In genomic region chr20:25356294-25356933, GRCh38 we compare ENCODE assay signal across 13 cellular contexts. TPM values are rescaled to one million over a fixed set of nuclear protein-coding genes. Genes with fewer than 3 reads are reported as not detected.
DNase-seq lines count a peak whose midpoint lies in the region; ATAC-seq and TF ChIP-seq lines count a peak whose summit lies in the region.
"Had no signal": no experiment of that assay in that cellular context is flagged by ENCODE, and none has a peak within 500 bp of the region (broad histone marks: within the 10 kb centered on the region; RNA-seq: fewer than 3 reads in every experiment).

No MANE protein-coding gene starts in this region.

- no peaks in the 10 kb centered on the region for H3K9me3 Mint-ChIP-seq in CD4-positive, alpha-beta T cell

- H3K4me3 Mint-ChIP-seq in CD4-positive, alpha-beta T cell = no peak overlapping the region

- H3K27ac Mint-ChIP-seq in CD4-positive, alpha-beta T cell = peak overlapping the region; percentile 24

- no peak overlapping the region for H3K27ac ChIP-seq in CD4-positive, alpha-beta T cell (ENCODE audit: low read depth, low read length)
- peak overlapping the region; percentile 74 for H3K27ac ChIP-seq in WERI-Rb-1
- H3K27ac ChIP-seq in layer of hippocampus (ENCODE audit: low read depth, low read length) = peak overlapping the region; percentile 79
- H3K27ac ChIP-seq in colonic mucosa = no peak overlapping the region
- H3K27ac ChIP-seq: C4-2B, uterus had no signal

- intact Hi-C loops in CD4-positive, alpha-beta T cell (cut with DNase I, micrococcal nuclease) = no loop called here
- intact Hi-C loops in colonic mucosa (cut with DNase I) = no loop called here

- peaks cover 53% of the 10 kb centered on the region for H3K4me1 Mint-ChIP-seq in CD4-positive, alpha-beta T cell (ENCODE audit: low read depth)

- no peaks in the 10 kb centered on the region for H3K27me3 ChIP-seq in CD4-positive, alpha-beta T cell (ENCODE audit: control insufficient read depth, insufficient read depth, low read length)
- H3K27me3 ChIP-seq in WERI-Rb-1 (ENCODE audit: insufficient read depth, low read depth, severe bottlenecking) (no peaks in the 10 kb centered on the region), layer of hippocampus (ENCODE audit: control insufficient read depth, insufficient read depth, low read length) (no peaks in the 10 kb centered on the region), colonic mucosa (no peaks in the 10 kb centered on the region)
- H3K27me3 ChIP-seq: uterus had no signal

- POLR2A ChIA-PET in CD4-positive, alpha-beta T cell (lab: Charles Lee) = interaction anchor here (0.6 kb wide), 1 partner anchor 69 kb away, joined by 3 read pairs; no protein-coding TSS in a partner anchor

- no peaks in the 10 kb centered on the region for H3K9me3 ChIP-seq in CD4-positive, alpha-beta T cell (ENCODE audit: control insufficient read depth, low read length)
- H3K9me3 ChIP-seq in WERI-Rb-1 (ENCODE audit: severe bottlenecking) (no peaks in the 10 kb centered on the region), colonic mucosa (no peaks in the 10 kb centered on the region)
- H3K9me3 ChIP-seq: uterus had no signal

- no peaks in the 10 kb centered on the region for H3K27me3 Mint-ChIP-seq in CD4-positive, alpha-beta T cell
- H3K27me3 Mint-ChIP-seq: naive B cell had no signal

- no peak overlapping the region for H3K9ac ChIP-seq in colonic mucosa (ENCODE audit: low read depth in 2 of 2, low read length in 2 of 2)

- peaks cover 5% of the 10 kb centered on the region for H3K4me1 ChIP-seq in colonic mucosa
- H3K4me1 ChIP-seq: uterus had no signal

- CTCF ChIA-PET in CD4-positive, alpha-beta T cell (lab: Charles Lee) = no interaction called here

- no peak for DNase-seq in CD4-positive, alpha-beta T cell
- DNase-seq in NCI-H1694 (lab: John Stamatoyannopoulos, UW) = peak; percentile 73
- DNase-seq in WERI-Rb-1 = peak; percentile 92
- DNase-seq in colonic mucosa = no peak
- DNase-seq: naive B cell, PC-3, small intestine, uterus had no signal

- H3K36me3 ChIP-seq in WERI-Rb-1 (no peaks in the 10 kb centered on the region), colonic mucosa (no peaks in the 10 kb centered on the region)
- H3K36me3 ChIP-seq: uterus had no signal

- TF ChIP-seq POLR2A in GM18505 (IDR thresholded peaks at IDR 0.05; ENCODE audit: borderline replicate concordance, extremely low read depth, insufficient read depth, insufficient read length) = no peak

- no peaks in the 10 kb centered on the region for H3K36me3 Mint-ChIP-seq in CD4-positive, alpha-beta T cell (ENCODE audit: low read depth)

- H3K4me3 ChIP-seq in WERI-Rb-1 (ENCODE audit: low read depth, low read length) (no peak overlapping the region), colonic mucosa (no peak overlapping the region)
- H3K4me3 ChIP-seq: uterus had no signal

- no peak for TF ChIP-seq CTCF in CD4-positive, alpha-beta T cell (IDR thresholded peaks at IDR 0.05)
- TF ChIP-seq CTCF in WERI-Rb-1 (IDR thresholded peaks at IDR 0.05; ENCODE audit: low read depth, low read length) (no peak), colonic mucosa (IDR thresholded peaks at IDR 0.05) (no peak)

- ATAC-seq in CD4-positive, alpha-beta T cell (ENCODE audit: poor library complexity) = no peak
- ATAC-seq in HG02678 (IDR thresholded peaks at IDR 0.05; ENCODE audit: unreplicated experiment) (no peak), HG03039 (IDR thresholded peaks at IDR 0.05; ENCODE audit: unreplicated experiment) (no peak), GM18505 (IDR thresholded peaks at IDR 0.05; ENCODE audit: unreplicated experiment) (no peak)
- ATAC-seq: PC-3 had no signal

RNA-seq across cellular contexts. Expression of gene ABHD12, which starts 34.2 kb away (rescaled TPM):
- total RNA-seq in CD4-positive, alpha-beta T cell = 10 to 100 TPM; 13.4 to 17.0 TPM
- 10 to 100 TPM; 54.2 to 60.6 TPM for total RNA-seq in colonic mucosa

RNA-seq across cellular contexts. Expression of gene GINS1, which starts 51.1 kb away (rescaled TPM):
- total RNA-seq in CD4-positive, alpha-beta T cell = under 1 TPM; 0.08 to 0.17 TPM
- 10 to 100 TPM in 1 of 2 donors, 1 to 10 TPM in 1; 5.4 to 24.0 TPM for total RNA-seq in colonic mucosa

Comparison
In these comparisons a context has a peak if more than half of its experiments do, and no peak if none do; other contexts are left out.
1. DNase-seq: peak in NCI-H1694 (single experiment) and WERI-Rb-1 (single experiment); none in CD4-positive, alpha-beta T cell (0 of 10) and colonic mucosa (single experiment).
2. H3K27ac ChIP-seq: peak in WERI-Rb-1 (single experiment) and layer of hippocampus (single experiment); none in CD4-positive, alpha-beta T cell (single experiment) and colonic mucosa (single experiment).
3. RNA of gene GINS1, which starts 51.1 kb away (total RNA-seq): 5.4 to 24.0 TPM in colonic mucosa; 0.08 to 0.17 TPM in CD4-positive, alpha-beta T cell; every median in the first group is over 4 times any median in the second.